13 cellular contexts compared by ENCODE assay signal in genomic region chr16:66366433-66367299, GRCh38. TPM values are rescaled to one million over a fixed set of nuclear protein-coding genes. Genes with fewer than 3 reads are reported as not detected.
DNase-seq lines count a peak whose midpoint lies in the region; ATAC-seq, FAIRE-seq and TF ChIP-seq lines count a peak whose summit lies in the region.
"Had no signal": no experiment of that assay in that cellular context is flagged by ENCODE, and none has a peak within 500 bp of the region (broad histone marks: within the 10 kb centered on the region; RNA-seq: fewer than 3 reads in every experiment).

Gene CDH5 (plus strand): TSS chr16:66366691. CDS start chr16:66379338, 12,647 bp downstream.

- H3K4me3 ChIP-seq in right atrium auricular region, result peak within 1 kb of the TSS; percentile 43 to 55
- H3K4me3 ChIP-seq: K562 had no signal

- H3K27ac ChIP-seq in caudate nucleus (ENCODE audit: low read depth, low read length), result peak within 1 kb of the TSS; percentile 56
- H3K27ac ChIP-seq in right atrium auricular region, result peak within 1 kb of the TSS; percentile 76 to 79

- DNase-seq in G401 (ENCODE audit: low spot score), result peak; percentile 70
- DNase-seq in caudate nucleus (lab: John Stamatoyannopoulos, UW), result peak in 1 of 61 donors; percentile 45
- peak; percentile 81 for DNase-seq in right atrium auricular region (ENCODE audit: low spot score)
- DNase-seq in sciatic nerve (ENCODE audit: low spot score), result peak; percentile 85
- no peak for DNase-seq in stimulated activated naive CD4-positive, alpha-beta T cell (lab: John Stamatoyannopoulos, UW)
- no peak for DNase-seq in urothelium cell line (ENCODE audit: low spot score)
- no peak for DNase-seq in NCI-H345 treated with DMSO at 0.1 percent for 48 hours (lab: John Stamatoyannopoulos, UW; ENCODE audit: unreplicated experiment)
- DNase-seq in hypothalamus (lab: John Stamatoyannopoulos, UW), result no peak
- DNase-seq: CD8-positive, alpha-beta T cell had no signal

- H3K27me3 ChIP-seq in right atrium auricular region, result no peaks in the 10 kb centered on the region

- no peak for FAIRE-seq in urothelium cell line (lab: Jason Lieb, UNC)
- FAIRE-seq: GM12892, K562 had no signal

- no peak for TF ChIP-seq CTCF in right atrium auricular region (IDR thresholded peaks at IDR 0.05)

- no peaks in the 10 kb centered on the region for H3K36me3 ChIP-seq in right atrium auricular region

- ATAC-seq in sciatic nerve, result peak; percentile 68
- ATAC-seq: CD8-positive, alpha-beta T cell; K562 had no signal

- intact Hi-C loops in sciatic nerve (cut with DNase I), result no loop called here

- peaks cover 0 to 55% of the 10 kb centered on the region in 2 donors for H3K4me1 ChIP-seq in right atrium auricular region

- H3K9me3 ChIP-seq in right atrium auricular region, result no peaks in the 10 kb centered on the region

- in situ Hi-C loops in G401 (cut with HindIII; ENCODE audit: low sequenced_read_pairs), result no loop called here

RNA-seq across cellular contexts. Expression of gene CDH5, which starts in this region (rescaled TPM):
- not detected in 2 replicates for total RNA-seq in G401 (2014; rRNA removed; shearing (Covaris generic))
- total RNA-seq in right atrium auricular region, result 10 to 100 TPM; 47.4 to 58.0 TPM
- total RNA-seq in sciatic nerve, result 108 TPM
- total RNA-seq: CD8-positive, alpha-beta T cell; K562; NCI-H460; T-helper 1 cell treated with Interleukin-12 subunit alpha and Interleukin-12 subunit beta and Interleukin-4 antibody, amounts not matched to agents 30 ng/mL and 1 ng/mL, for 36 hours had no signal

Comparison
In these comparisons a context has a peak if more than half of its experiments do, and no peak if none do; other contexts are left out.
1. RNA of gene CDH5 (total RNA-seq): 108 TPM in sciatic nerve (single experiment) and 47.4 to 58.0 TPM in right atrium auricular region; not detected in G401; every median in the first group is over 10 times any median in the second.
2. Peak in DNase-seq in G401; RNA of the gene not detected or under 1 TPM.
3. DNase-seq: peak in right atrium auricular region (single experiment) and sciatic nerve (single experiment); none in stimulated activated naive CD4-positive, alpha-beta T cell (0 of 6), urothelium cell line (single experiment), NCI-H345 treated with DMSO at 0.1 percent for 48 hours (single experiment) and hypothalamus (0 of 51).